ENCODE assay signal across 8 cellular contexts in genomic region chr10:132942101-132942739, GRCh38. TPM values are rescaled to one million over a fixed set of nuclear protein-coding genes. Genes with fewer than 3 reads are reported as not detected.
DNase-seq lines count a peak whose midpoint lies in the region; ATAC-seq lines count a peak whose summit lies in the region.

CFAP46 (minus strand) TSS chr10:132942570; CDS start chr10:132942484, 86 bp downstream.

- ATAC-seq in left ventricle myocardium superior (peak; percentile 87), HG03378 (IDR thresholded peaks at IDR 0.05; ENCODE audit: unreplicated experiment) (no peak), HG03571 (IDR thresholded peaks at IDR 0.05; ENCODE audit: unreplicated experiment) (no peak)

- no peaks in the 10 kb centered on the region for H3K9me3 ChIP-seq in adipocyte (ENCODE audit: control insufficient read depth, low read length)

- H3K9ac ChIP-seq in adipocyte (ENCODE audit: low read length) = no peak within 1 kb of the TSS

- intact Hi-C loops in left ventricle myocardium superior (cut with micrococcal nuclease) (no loop called here), posterior cingulate gyrus (cut with DNase I) (loop anchor here (10.0 kb wide), 1 partner anchor 143 kb away; the partner anchor contains the start of gene ADGRA1)

- DNase-seq in ACHN = peak; percentile 72
- peak; percentile 56 for DNase-seq in H4 (ENCODE audit: low spot score)
- DNase-seq in adipocyte (ENCODE audit: low read depth) = peak; percentile 74
- DNase-seq in left ventricle myocardium superior = peak; percentile 76
- DNase-seq in posterior cingulate gyrus = peak; percentile 56 to 96 (median 82)
- no peak for DNase-seq in SIG-M5 (lab: John Stamatoyannopoulos, UW)

- peak within 1 kb of the TSS; percentile 56 for H3K4me3 ChIP-seq in adipocyte (ENCODE audit: low read length)

- in situ Hi-C loops in ACHN (cut with HindIII; ENCODE audit: low pct_ligation_motif_present, low pct_unique_long_range_greater_than_20kb, low sequenced_read_pairs) = no loop called here

- peaks cover 38% of the 10 kb centered on the region for H3K27me3 ChIP-seq in adipocyte (replicated peaks; ENCODE audit: control insufficient read depth, insufficient read depth, low read length)

- no peaks in the 10 kb centered on the region for H3K36me3 ChIP-seq in adipocyte (ENCODE audit: control insufficient read depth, insufficient read depth, low read length, severe bottlenecking)

- H3K4me1 ChIP-seq in adipocyte (ENCODE audit: control insufficient read depth, insufficient read depth, low read length) = no peaks in the 10 kb centered on the region

RNA-seq across cellular contexts. Expression of gene CFAP46, which starts in this region (rescaled TPM):
- 1.0 and 4.8 TPM in 2 replicates for total RNA-seq in H4 (2014; rRNA removed; shearing (Covaris generic))
- total RNA-seq in left ventricle myocardium superior = 1.5 TPM
